In the genomic region with DNA sequence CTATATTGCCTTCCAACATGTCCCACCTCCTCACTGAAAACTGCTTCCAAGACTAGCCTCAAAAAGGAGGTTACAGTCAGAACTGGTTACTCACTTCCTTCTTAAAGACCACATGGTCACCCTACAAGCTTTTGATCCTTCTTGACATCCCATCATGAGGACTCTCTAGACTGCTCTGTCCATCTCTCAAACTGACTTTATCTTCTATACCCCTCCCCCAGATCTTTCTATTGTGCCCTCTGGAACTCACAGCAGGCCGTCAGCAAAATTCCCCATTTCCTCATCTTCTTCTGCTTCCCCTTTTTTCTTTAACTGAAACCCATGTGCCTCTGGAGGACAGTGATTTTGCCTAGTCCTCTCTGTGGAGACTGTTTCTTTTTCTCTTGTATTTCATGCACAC, we compare ENCODE assay signal across 25 cellular contexts. TPM values are rescaled to one million over a fixed set of nuclear protein-coding genes. Genes with fewer than 3 reads are reported as not detected.
A peak's percentile ranks its signal among the peaks of the same experiment; 100 is the strongest.
DNase-seq lines count a peak whose midpoint lies in the region; ATAC-seq lines count a peak whose summit lies in the region.
"Had no signal": no experiment of that assay in that cellular context is flagged by ENCODE, and none has a peak within 500 bp of the region (broad histone marks: within the 10 kb centered on the region; RNA-seq: fewer than 3 reads in every experiment).

No MANE protein-coding gene starts in this region.

- intact Hi-C loops in Right ventricle myocardium inferior (cut with DNase I) (no loop called here), cardiac septum (cut with DNase I) (no loop called here), sciatic nerve (cut with DNase I) (no loop called here)

- ATAC-seq in Right ventricle myocardium inferior, result peak; percentile 50
- ATAC-seq in sciatic nerve, result peak; percentile 77
- no peak for ATAC-seq in GM21360 (IDR thresholded peaks at IDR 0.05; ENCODE audit: unreplicated experiment)
- ATAC-seq: stimulated activated naive CD8-positive, alpha-beta T cell treated with anti-CD3 and anti-CD28 coated beads, Interleukin-15, Interleukin-2, amounts not matched to agents 100 U/mL and 50 U/mL, for 24 hours; T-cell had no signal

- DNase-seq in Right ventricle myocardium inferior (ENCODE audit: missing footprints), result no peak
- DNase-seq in cardiac septum (ENCODE audit: low spot score), result no peak
- DNase-seq in NOMO-1 treated with DMSO at 0.1 percent for 48 hours (lab: John Stamatoyannopoulos, UW; ENCODE audit: unreplicated experiment), result peak; percentile 59
- DNase-seq in globus pallidus (ENCODE audit: low spot score), result peak; percentile 35
- DNase-seq in sciatic nerve (ENCODE audit: low spot score), result no peak
- DNase-seq in NCI-H2196 treated with DMSO at 0.1 percent for 48 hours (lab: John Stamatoyannopoulos, UW; ENCODE audit: unreplicated experiment), result no peak
- no peak for DNase-seq in superior temporal gyrus (ENCODE audit: extremely low spot score)
- DNase-seq: activated CD4-positive, alpha-beta T cell treated with anti-CD3 and anti-CD28 coated beads, Interleukin-2, amount 10 ng/mL, durations not matched to agents 24 days and 14 days; activated CD8-positive, alpha-beta memory T cell treated with anti-CD3 and anti-CD28 coated beads for 24 hours; activated naive CD4-positive, alpha-beta T cell treated with anti-CD3 and anti-CD28 coated beads, Interleukin-2, amount 50 U/mL, for 16 hours; activated T-cell treated with anti-CD3 and anti-CD28 coated beads for 4 hours; amniotic stem cell; CD4-positive, CD25-positive, alpha-beta regulatory T cell; cerebellar nuclear complex; dorsolateral prefrontal cortex; foreskin fibroblast; NCI-H1694; SHP77 treated with DMSO at 0.1 percent for 48 hours; small intestine; stimulated activated naive CD8-positive, alpha-beta T cell treated with anti-CD3 and anti-CD28 coated beads, Interleukin-15, Interleukin-2, amounts not matched to agents 100 U/mL and 50 U/mL, for 24 hours; T-cell had no signal

RNA-seq across cellular contexts. Expression of gene IGF1, which starts 18.1 kb away (rescaled TPM):
- total RNA-seq in Right ventricle myocardium inferior (10.9 TPM), cardiac septum (20.1 TPM), sciatic nerve (52.1 TPM)
- total RNA-seq: A172; CD4-positive, CD25-positive, alpha-beta regulatory T cell; H1; NCI-H460 had no signal

Comparison
In these comparisons a context has a peak if more than half of its experiments do, and no peak if none do; other contexts are left out.
1. DNase-seq: peak in NOMO-1 treated with DMSO at 0.1 percent for 48 hours (single experiment) and globus pallidus (single experiment); none in Right ventricle myocardium inferior (single experiment), cardiac septum (single experiment), sciatic nerve (single experiment), NCI-H2196 treated with DMSO at 0.1 percent for 48 hours (single experiment) and superior temporal gyrus (single experiment).